Comparison of ENCODE assay signal across 9 cellular contexts in genomic region chr21:45981641-45982255, GRCh38. TPM values are rescaled to one million over a fixed set of nuclear protein-coding genes. Genes with fewer than 3 reads are reported as not detected.
DNase-seq lines count a peak whose midpoint lies in the region; ATAC-seq and TF ChIP-seq lines count a peak whose summit lies in the region.
"Had no signal": no experiment of that assay in that cellular context is flagged by ENCODE, and none has a peak within 500 bp of the region (broad histone marks: within the 10 kb centered on the region; RNA-seq: fewer than 3 reads in every experiment).

COL6A1 (plus strand) TSS chr21:45981770; CDS start chr21:45981851, 81 bp downstream.

- DNase-seq in HuH-7.5 (ENCODE audit: low spot score) (peak; percentile 61), mucosa of descending colon (peak; percentile 63 to 73 (median 70)), type B pancreatic cell (ENCODE audit: extremely low spot score, unreplicated experiment) (peak; percentile 71), GM10248 (ENCODE audit: extremely low spot score) (no peak)
- DNase-seq in activated CD8-positive, alpha-beta memory T cell treated with anti-CD3 and anti-CD28 coated beads, Interleukin-2, amount 10 ng/mL, durations not matched to agents 7 days and 5 days, result no peak
- no peak for DNase-seq in activated CD4-positive, alpha-beta T cell treated with anti-CD3 and anti-CD28 coated beads for 4 hours

- H3K4me1 ChIP-seq in esophagus (ENCODE audit: control insufficient read depth in 2 of 2, insufficient read depth in 2 of 2, low read length in 1 of 2) (peaks cover 0 to 9% of the 10 kb centered on the region in 2 donors), mucosa of descending colon (ENCODE audit: low read depth) (peaks cover 11% of the 10 kb centered on the region)

- H3K9me3 Mint-ChIP-seq in activated CD8-positive, alpha-beta memory T cell treated with anti-CD3 and anti-CD28 coated beads, Interleukin-2, amount 10 ng/mL, durations not matched to agents 7 days and 5 days (ENCODE audit: low read depth), result no peaks in the 10 kb centered on the region
- no peaks in the 10 kb centered on the region for H3K9me3 Mint-ChIP-seq in type B pancreatic cell

- peak within 1 kb of the TSS; percentile 82 for H3K27ac ChIP-seq in C4-2B
- H3K27ac ChIP-seq in esophagus (ENCODE audit: low read depth in 2 of 2, low read length in 1 of 2), result peak within 1 kb of the TSS; percentile 80 to 83
- H3K27ac ChIP-seq: HL-60 had no signal

- whole genome bisulfite sequencing in esophagus, 2 donors, result 2% methylated on average over 26 to 37 of the region's 44 CpGs

- H3K36me3 Mint-ChIP-seq in activated CD8-positive, alpha-beta memory T cell treated with anti-CD3 and anti-CD28 coated beads, Interleukin-2, amount 10 ng/mL, durations not matched to agents 7 days and 5 days, result no peaks in the 10 kb centered on the region
- peaks cover 10% of the 10 kb centered on the region for H3K36me3 Mint-ChIP-seq in type B pancreatic cell

- H3K4me3 ChIP-seq in esophagus (ENCODE audit: low read depth in 1 of 2, low read length in 2 of 2) (peak within 1 kb of the TSS; percentile 46 to 63), mucosa of descending colon (peak within 1 kb of the TSS; percentile 22)

- CTCF ChIA-PET in activated CD8-positive, alpha-beta memory T cell treated with anti-CD3 and anti-CD28 coated beads, Interleukin-2, amount 10 ng/mL, durations not matched to agents 7 days and 5 days (lab: Charles Lee), result interaction anchor here (1.6 kb wide), 1 partner anchor 162 kb away, joined by 3 read pairs; no protein-coding TSS in a partner anchor
- CTCF ChIA-PET in GM10248 (lab: Yijun Ruan, JAX), result no interaction called here

- TF ChIP-seq CTCF in C4-2B (conservative IDR thresholded peaks at IDR 0.05) (no peak), mucosa of descending colon (IDR thresholded peaks at IDR 0.05) (no peak), type B pancreatic cell (conservative IDR thresholded peaks at IDR 0.05) (no peak), GM10248 (IDR thresholded peaks at IDR 0.05; ENCODE audit: control extremely low read depth, extremely low read depth, low read depth, missing control alignments) (no peak)

- no peak within 1 kb of the TSS for H3K4me3 Mint-ChIP-seq in activated CD8-positive, alpha-beta memory T cell treated with anti-CD3 and anti-CD28 coated beads, Interleukin-2, amount 10 ng/mL, durations not matched to agents 7 days and 5 days
- H3K4me3 Mint-ChIP-seq in type B pancreatic cell, result peak within 1 kb of the TSS; percentile 84

- intact Hi-C loops in mucosa of descending colon (cut with DNase I, micrococcal nuclease), result loop anchor here in 1 of 2 donors (2.0 kb wide), 1 partner anchor 117 kb away; the partner anchor contains the start of gene COL6A2

- POLR2A ChIA-PET in GM10248 (lab: Yijun Ruan, JAX), result interaction anchor here (0.7 kb wide), 1 partner anchor 42 kb away, joined by 6 read pairs; no protein-coding TSS in a partner anchor

- no peaks in the 10 kb centered on the region for H3K9me3 ChIP-seq in esophagus (ENCODE audit: control insufficient read depth in 2 of 2, insufficient read depth in 1 of 2, low read depth in 1 of 2, low read length in 1 of 2)
- H3K9me3 ChIP-seq in mucosa of descending colon, result no peaks in the 10 kb centered on the region

- peaks cover 12% of the 10 kb centered on the region for H3K27me3 Mint-ChIP-seq in activated CD8-positive, alpha-beta memory T cell treated with anti-CD3 and anti-CD28 coated beads, Interleukin-2, amount 10 ng/mL, durations not matched to agents 7 days and 5 days
- peaks cover 14% of the 10 kb centered on the region for H3K27me3 Mint-ChIP-seq in type B pancreatic cell

- H3K36me3 ChIP-seq in esophagus (ENCODE audit: control insufficient read depth in 2 of 2, insufficient read depth in 2 of 2, low read length in 1 of 2) (peaks cover 0 to 3% of the 10 kb centered on the region in 2 donors), mucosa of descending colon (ENCODE audit: low read depth) (no peaks in the 10 kb centered on the region)

- peak; percentile 59 for ATAC-seq in activated CD8-positive, alpha-beta memory T cell treated with anti-CD3 and anti-CD28 coated beads, Interleukin-2, amount 10 ng/mL, durations not matched to agents 7 days and 5 days
- peak; percentile 65 for ATAC-seq in mucosa of descending colon

- peaks cover 8% of the 10 kb centered on the region for H3K4me1 Mint-ChIP-seq in activated CD8-positive, alpha-beta memory T cell treated with anti-CD3 and anti-CD28 coated beads, Interleukin-2, amount 10 ng/mL, durations not matched to agents 7 days and 5 days
- H3K4me1 Mint-ChIP-seq in type B pancreatic cell (ENCODE audit: unreplicated experiment), result peaks cover 4% of the 10 kb centered on the region

- no peaks in the 10 kb centered on the region for H3K27me3 ChIP-seq in esophagus (ENCODE audit: control insufficient read depth in 1 of 2, insufficient read depth in 2 of 2, low read length in 2 of 2)

- H3K27ac Mint-ChIP-seq in activated CD8-positive, alpha-beta memory T cell treated with anti-CD3 and anti-CD28 coated beads, Interleukin-2, amount 10 ng/mL, durations not matched to agents 7 days and 5 days, result no peak within 1 kb of the TSS
- H3K27ac Mint-ChIP-seq in type B pancreatic cell, result no peak within 1 kb of the TSS

RNA-seq across cellular contexts. Expression of gene COL6A1, which starts in this region (rescaled TPM):
- total RNA-seq in activated CD8-positive, alpha-beta memory T cell treated with anti-CD3 and anti-CD28 coated beads, Interleukin-2, amount 10 ng/mL, durations not matched to agents 7 days and 5 days, result 1 to 10 TPM in 1 of 2 experiments, under 1 TPM in 1; 0.12 to 5.4 TPM
- 100 to 1,000 TPM; 105 to 123 TPM for polyA plus RNA-seq in esophagus
- total RNA-seq in mucosa of descending colon, result 100 to 1,000 TPM in 2 of 3 donors, 10 to 100 TPM in 1; 45.0 to 663 (median 114) TPM
- total RNA-seq in type B pancreatic cell (ENCODE audit: low replicate concordance), result 78.4 and 167 TPM in 2 replicates

Comparison
In these comparisons a context has a peak if more than half of its experiments do, and no peak if none do; other contexts are left out.
1. RNA of gene COL6A1 (total RNA-seq): 78.4 to 167 TPM in type B pancreatic cell and 45.0 to 663 TPM in mucosa of descending colon; 0.12 to 5.4 TPM in activated CD8-positive, alpha-beta memory T cell treated with anti-CD3 and anti-CD28 coated beads, Interleukin-2, amount 10 ng/mL, durations not matched to agents 7 days and 5 days; every median in the first group is over 4 times any median in the second.
2. DNase-seq: peak in HuH-7.5 (single experiment), mucosa of descending colon (3 of 3) and type B pancreatic cell (single experiment); none in activated CD8-positive, alpha-beta memory T cell treated with anti-CD3 and anti-CD28 coated beads, Interleukin-2, amount 10 ng/mL, durations not matched to agents 7 days and 5 days (single experiment), GM10248 (single experiment) and activated CD4-positive, alpha-beta T cell treated with anti-CD3 and anti-CD28 coated beads for 4 hours (0 of 2).